Comparison of ENCODE assay signal across 8 cellular contexts in genomic region chr2:87442983-87443577, GRCh38.
DNase-seq lines count a peak whose midpoint lies in the region; ATAC-seq and TF ChIP-seq lines count a peak whose summit lies in the region.
"Not testable (repeated sequence)": the region's sequence is repeated elsewhere in the genome, so short reads cannot be mapped to it uniquely, and the experiment has no call there.

No MANE protein-coding gene starts in this region.

- not testable (repeated sequence) for H3K36me3 Mint-ChIP-seq in activated naive CD8-positive, alpha-beta T cell treated with anti-CD3 and anti-CD28 coated beads, Interleukin-2, amount 10 ng/mL, durations not matched to agents 7 days and 5 days; stimulated activated memory B cell treated with anti-CD40 and anti-IgM and Interleukin-4, amounts not matched to agents 10 μg/mL and 1 μg/mL and 100 μg/mL, for 72 hours

- peak overlapping the region; percentile 30 for H3K4me3 Mint-ChIP-seq in activated naive CD8-positive, alpha-beta T cell treated with anti-CD3 and anti-CD28 coated beads, Interleukin-2, amount 10 ng/mL, durations not matched to agents 7 days and 5 days
- not testable (repeated sequence) for H3K4me3 Mint-ChIP-seq in stimulated activated memory B cell treated with anti-CD40 and anti-IgM and Interleukin-4, amounts not matched to agents 10 μg/mL and 1 μg/mL and 100 μg/mL, for 72 hours

- peak; percentile 64 for DNase-seq in activated CD4-positive, alpha-beta T cell treated with anti-CD3 and anti-CD28 coated beads for 48 hours
- DNase-seq in activated naive CD8-positive, alpha-beta T cell treated with anti-CD3 and anti-CD28 coated beads, Interleukin-2, amount 10 ng/mL, durations not matched to agents 7 days and 5 days = not testable (repeated sequence)

- ATAC-seq in GM18505 (IDR thresholded peaks at IDR 0.05; ENCODE audit: unreplicated experiment) = peak; percentile 97
- ATAC-seq in GM19351 (IDR thresholded peaks at IDR 0.05; ENCODE audit: unreplicated experiment) = peak; percentile 97
- peak; percentile 99 for ATAC-seq in GM21723 (IDR thresholded peaks at IDR 0.05; ENCODE audit: unreplicated experiment)
- peak; percentile 99 for ATAC-seq in HG02981 (IDR thresholded peaks at IDR 0.05; ENCODE audit: unreplicated experiment)
- peak; percentile 98 for ATAC-seq in HG03442 (IDR thresholded peaks at IDR 0.05; ENCODE audit: unreplicated experiment)
- peak; percentile 98 for ATAC-seq in activated naive CD8-positive, alpha-beta T cell treated with anti-CD3 and anti-CD28 coated beads, Interleukin-2, amount 10 ng/mL, durations not matched to agents 7 days and 5 days (ENCODE audit: low read depth)
- ATAC-seq in stimulated activated memory B cell treated with anti-CD40 and anti-IgM and Interleukin-4, amounts not matched to agents 10 μg/mL and 1 μg/mL and 100 μg/mL, for 72 hours = peak; percentile 90

- peak overlapping the region; percentile 81 for H3K27ac Mint-ChIP-seq in activated naive CD8-positive, alpha-beta T cell treated with anti-CD3 and anti-CD28 coated beads, Interleukin-2, amount 10 ng/mL, durations not matched to agents 7 days and 5 days
- H3K27ac Mint-ChIP-seq in stimulated activated memory B cell treated with anti-CD40 and anti-IgM and Interleukin-4, amounts not matched to agents 10 μg/mL and 1 μg/mL and 100 μg/mL, for 72 hours = peak overlapping the region; percentile 27

- not testable (repeated sequence) for H3K9me3 Mint-ChIP-seq in activated naive CD8-positive, alpha-beta T cell treated with anti-CD3 and anti-CD28 coated beads, Interleukin-2, amount 10 ng/mL, durations not matched to agents 7 days and 5 days; stimulated activated memory B cell treated with anti-CD40 and anti-IgM and Interleukin-4, amounts not matched to agents 10 μg/mL and 1 μg/mL and 100 μg/mL, for 72 hours

- TF ChIP-seq POLR2A in GM18505 (IDR thresholded peaks at IDR 0.05; ENCODE audit: borderline replicate concordance, extremely low read depth, insufficient read depth, insufficient read length) = not testable (repeated sequence)

- POLR2A ChIA-PET in activated naive CD8-positive, alpha-beta T cell treated with anti-CD3 and anti-CD28 coated beads, Interleukin-2, amount 10 ng/mL, durations not matched to agents 7 days and 5 days (lab: Charles Lee) = not testable (repeated sequence)

- not testable (repeated sequence) for H3K27me3 Mint-ChIP-seq in activated naive CD8-positive, alpha-beta T cell treated with anti-CD3 and anti-CD28 coated beads, Interleukin-2, amount 10 ng/mL, durations not matched to agents 7 days and 5 days; stimulated activated memory B cell treated with anti-CD40 and anti-IgM and Interleukin-4, amounts not matched to agents 10 μg/mL and 1 μg/mL and 100 μg/mL, for 72 hours

- peaks cover 13% of the 10 kb centered on the region for H3K4me1 Mint-ChIP-seq in activated naive CD8-positive, alpha-beta T cell treated with anti-CD3 and anti-CD28 coated beads, Interleukin-2, amount 10 ng/mL, durations not matched to agents 7 days and 5 days
- H3K4me1 Mint-ChIP-seq in stimulated activated memory B cell treated with anti-CD40 and anti-IgM and Interleukin-4, amounts not matched to agents 10 μg/mL and 1 μg/mL and 100 μg/mL, for 72 hours = not testable (repeated sequence)
